19 cellular contexts compared by ENCODE assay signal in the genomic region with DNA sequence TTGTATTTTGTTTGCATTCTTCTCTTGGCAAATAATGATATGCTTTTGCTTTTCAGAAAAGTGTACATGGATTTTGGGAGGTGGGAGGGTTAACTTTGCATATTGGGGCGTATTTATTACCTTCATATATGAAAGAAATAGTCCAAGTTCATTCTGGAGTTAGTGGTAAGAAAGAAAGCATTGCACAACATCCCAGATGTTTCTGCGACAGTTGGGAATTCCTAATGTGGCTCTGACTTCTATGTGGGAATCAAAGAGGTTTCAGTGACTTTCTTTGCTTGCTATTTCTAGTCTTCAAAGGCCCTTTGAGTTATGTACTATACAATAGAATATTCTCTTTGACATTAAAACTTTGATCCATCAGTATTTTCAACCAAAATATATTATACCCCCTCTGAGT.
"Had no signal": no experiment of that assay in that cellular context is flagged by ENCODE, and none has a peak within 500 bp of the region (broad histone marks: within the 10 kb centered on the region; RNA-seq: fewer than 3 reads in every experiment).

No MANE protein-coding gene starts in this region.

- H3K36me3 ChIP-seq: colonic mucosa, tibial nerve, uterus had no signal

- H3K4me3 ChIP-seq: body of pancreas, colonic mucosa, tibial nerve, uterus had no signal

- H3K27me3 ChIP-seq: body of pancreas, colonic mucosa, tibial nerve, uterus had no signal

- DNase-seq: activated B cell treated with CpG ODN at 0.5 μM for 24 hours; activated CD4-positive, alpha-beta T cell treated with anti-CD3 and anti-CD28 coated beads for 4 hours; activated CD8-positive, alpha-beta T cell treated with anti-CD3 and anti-CD28 coated beads for 36 hours; activated naive CD4-positive, alpha-beta T cell; activated naive CD8-positive, alpha-beta T cell treated with anti-CD3 and anti-CD28 coated beads for 36 hours; activated T-cell treated with anti-CD3 and anti-CD28 coated beads, Interleukin-2, amount 50 U/mL, for 1 hour; body of pancreas; central memory CD4-positive, alpha-beta T cell; colonic mucosa; endodermal cell; left cardiac atrium; posterior cingulate gyrus; stimulated activated CD4-positive, alpha-beta T cell treated with anti-CD3 and anti-CD28 coated beads, Interleukin-2, amount 100 ng/mL, for 24 hours; stimulated activated naive CD8-positive, alpha-beta T cell treated with anti-CD3 and anti-CD28 coated beads, Interleukin-15, Interleukin-2, amounts not matched to agents 100 U/mL and 50 U/mL, for 24 hours; substantia nigra; uterus had no signal

- H3K4me1 ChIP-seq: body of pancreas, colonic mucosa, tibial nerve, uterus had no signal

- H3K27ac ChIP-seq: body of pancreas, colonic mucosa, tibial nerve, uterus had no signal

- ATAC-seq: activated CD8-positive, alpha-beta T cell treated with anti-CD3 and anti-CD28 coated beads for 36 hours; activated T-helper 17 cell treated with anti-CD3 and anti-CD28 coated beads, Interleukin-2, amount 50 U/mL, for 72 hours; body of pancreas; left cardiac atrium; natural killer cell treated with Interleukin-12 subunit alpha and Interleukin-12 subunit beta and Interleukin-15 and Interleukin-18, amount 100 ng/mL, for 72 hours; stimulated activated naive CD8-positive, alpha-beta T cell treated with anti-CD3 and anti-CD28 coated beads, Interleukin-15, Interleukin-2, amounts not matched to agents 100 U/mL and 50 U/mL, for 24 hours had no signal

- H3K9me3 ChIP-seq: body of pancreas, colonic mucosa, tibial nerve, uterus had no signal
